ENCODE assay signal across 27 cellular contexts in genomic region chr6:170094686-170095272, GRCh38.
DNase-seq lines count a peak whose midpoint lies in the region; ATAC-seq and TF ChIP-seq lines count a peak whose summit lies in the region.
"Had no signal": no experiment of that assay in that cellular context is flagged by ENCODE, and none has a peak within 500 bp of the region (broad histone marks: within the 10 kb centered on the region; RNA-seq: fewer than 3 reads in every experiment).

No MANE protein-coding gene starts in this region.

- no peak for TF ChIP-seq CTCF in osteocyte (IDR thresholded peaks at IDR 0.05)

- no peaks in the 10 kb centered on the region for H3K9me3 Mint-ChIP-seq in activated T-cell treated with anti-CD3 and anti-CD28 coated beads, Interleukin-2, amount 50 U/mL, for 24 hours
- no peaks in the 10 kb centered on the region for H3K9me3 Mint-ChIP-seq in activated T-cell treated with anti-CD3 and anti-CD28 coated beads, Interleukin-2, amount 50 U/mL, for 72 hours
- H3K9me3 Mint-ChIP-seq in osteocyte (ENCODE audit: unreplicated experiment), result no peaks in the 10 kb centered on the region
- H3K9me3 Mint-ChIP-seq: CD8-positive, alpha-beta T cell; type B pancreatic cell had no signal

- no peaks in the 10 kb centered on the region for H3K36me3 Mint-ChIP-seq in activated T-cell treated with anti-CD3 and anti-CD28 coated beads, Interleukin-2, amount 50 U/mL, for 24 hours (ENCODE audit: low read depth)
- H3K36me3 Mint-ChIP-seq in activated T-cell treated with anti-CD3 and anti-CD28 coated beads, Interleukin-2, amount 50 U/mL, for 72 hours (ENCODE audit: insufficient read depth in 2 of 2), result no peaks in the 10 kb centered on the region
- no peaks in the 10 kb centered on the region for H3K36me3 Mint-ChIP-seq in osteocyte (ENCODE audit: unreplicated experiment)
- H3K36me3 Mint-ChIP-seq: CD8-positive, alpha-beta T cell; type B pancreatic cell had no signal

- ATAC-seq in activated T-cell treated with anti-CD3 and anti-CD28 coated beads, Interleukin-2, amount 50 U/mL, for 72 hours (replicated peaks in 1 of 2), result no peak
- no peak for ATAC-seq in HG03139 (IDR thresholded peaks at IDR 0.05; ENCODE audit: unreplicated experiment)
- ATAC-seq: A549; body of pancreas; CD8-positive, alpha-beta T cell; naive thymus-derived CD8-positive, alpha-beta T cell had no signal

- DNase-seq in activated T-cell treated with anti-CD3 and anti-CD28 coated beads, Interleukin-2, amount 50 U/mL, for 24 hours, result peak; percentile 20
- DNase-seq in activated T-cell treated with anti-CD3 and anti-CD28 coated beads, Interleukin-2, amount 50 U/mL, for 72 hours, result no peak
- DNase-seq in Daoy (ENCODE audit: low read depth) (peak; percentile 1), ecto neural progenitor cell (ENCODE audit: low spot score) (peak; percentile 40), osteocyte (ENCODE audit: extremely low spot score, unreplicated experiment) (peak; percentile 76), NCI-H2196 treated with DMSO at 0.1 percent for 48 hours (lab: John Stamatoyannopoulos, UW; ENCODE audit: unreplicated experiment) (no peak), NCI-H2107 (lab: John Stamatoyannopoulos, UW) (no peak)
- DNase-seq: activated CD4-positive, alpha-beta T cell treated with anti-CD3 and anti-CD28 coated beads, Interleukin-2, amount 50 U/mL, for 48 hours; activated naive CD4-positive, alpha-beta T cell; cerebellar nuclear complex; DMS 273 treated with DMSO at 0.1 percent for 48 hours; GOT3; KG1; NCI-H1417 treated with DMSO at 0.1 percent for 48 hours; NCI-H2081; NCI-H446; NCI-H82; SHP77 treated with DMSO at 0.1 percent for 48 hours; SW 1271; T-helper 9 cell had no signal

- peaks cover 10% of the 10 kb centered on the region for H3K4me1 Mint-ChIP-seq in activated T-cell treated with anti-CD3 and anti-CD28 coated beads, Interleukin-2, amount 50 U/mL, for 24 hours (ENCODE audit: low read depth)
- peaks cover 10% of the 10 kb centered on the region for H3K4me1 Mint-ChIP-seq in activated T-cell treated with anti-CD3 and anti-CD28 coated beads, Interleukin-2, amount 50 U/mL, for 72 hours (ENCODE audit: low read depth)
- H3K4me1 Mint-ChIP-seq in osteocyte (ENCODE audit: unreplicated experiment), result no peaks in the 10 kb centered on the region

- no peak overlapping the region for H3K27ac Mint-ChIP-seq in activated T-cell treated with anti-CD3 and anti-CD28 coated beads, Interleukin-2, amount 50 U/mL, for 24 hours
- H3K27ac Mint-ChIP-seq in activated T-cell treated with anti-CD3 and anti-CD28 coated beads, Interleukin-2, amount 50 U/mL, for 72 hours, result no peak overlapping the region
- H3K27ac Mint-ChIP-seq in osteocyte (ENCODE audit: unreplicated experiment), result no peak overlapping the region
- H3K27ac Mint-ChIP-seq: CD8-positive, alpha-beta T cell; progenitor cell of endocrine pancreas; type B pancreatic cell had no signal

- H3K4me3 Mint-ChIP-seq in activated T-cell treated with anti-CD3 and anti-CD28 coated beads, Interleukin-2, amount 50 U/mL, for 24 hours, result no peak overlapping the region
- no peak overlapping the region for H3K4me3 Mint-ChIP-seq in activated T-cell treated with anti-CD3 and anti-CD28 coated beads, Interleukin-2, amount 50 U/mL, for 72 hours
- no peak overlapping the region for H3K4me3 Mint-ChIP-seq in osteocyte (ENCODE audit: unreplicated experiment)
- H3K4me3 Mint-ChIP-seq: CD8-positive, alpha-beta T cell; naive thymus-derived CD8-positive, alpha-beta T cell; type B pancreatic cell had no signal

- H3K27me3 Mint-ChIP-seq in activated T-cell treated with anti-CD3 and anti-CD28 coated beads, Interleukin-2, amount 50 U/mL, for 24 hours, result peaks cover 16% of the 10 kb centered on the region
- peaks cover 7% of the 10 kb centered on the region for H3K27me3 Mint-ChIP-seq in activated T-cell treated with anti-CD3 and anti-CD28 coated beads, Interleukin-2, amount 50 U/mL, for 72 hours (ENCODE audit: low read depth)
- no peaks in the 10 kb centered on the region for H3K27me3 Mint-ChIP-seq in osteocyte (ENCODE audit: unreplicated experiment)

Comparison
In these comparisons a context has a peak if more than half of its experiments do, and no peak if none do; other contexts are left out.
1. DNase-seq: peak in activated T-cell treated with anti-CD3 and anti-CD28 coated beads, Interleukin-2, amount 50 U/mL, for 24 hours (single experiment), Daoy (single experiment), ecto neural progenitor cell (single experiment) and osteocyte (single experiment); none in activated T-cell treated with anti-CD3 and anti-CD28 coated beads, Interleukin-2, amount 50 U/mL, for 72 hours (0 of 2), NCI-H2196 treated with DMSO at 0.1 percent for 48 hours (single experiment) and NCI-H2107 (single experiment).